29 cellular contexts compared by ENCODE assay signal in genomic region chr2:231047922-231048544, GRCh38. TPM values are rescaled to one million over a fixed set of nuclear protein-coding genes. Genes with fewer than 3 reads are reported as not detected.
DNase-seq lines count a peak whose midpoint lies in the region; ATAC-seq and TF ChIP-seq lines count a peak whose summit lies in the region.
"Had no signal": no experiment of that assay in that cellular context is flagged by ENCODE, and none has a peak within 500 bp of the region (broad histone marks: within the 10 kb centered on the region; RNA-seq: fewer than 3 reads in every experiment).

No MANE protein-coding gene starts in this region.

- H3K27me3 ChIP-seq in liver (ENCODE audit: control insufficient read depth in 4 of 4, insufficient read depth in 4 of 4, low read length in 3 of 4) (no peaks in the 10 kb centered on the region), stomach (peaks cover 0 to 7% (median 0%) of the 10 kb centered on the region in 3 donors), endodermal cell (ENCODE audit: control insufficient read depth, insufficient read depth, low read length, poor library complexity, severe bottlenecking) (peaks cover 18% of the 10 kb centered on the region)

- H3K27ac Mint-ChIP-seq in endodermal cell, result no peak overlapping the region

- H3K4me3 ChIP-seq in liver (ENCODE audit: low read depth in 1 of 3, low read length in 3 of 3) (no peak overlapping the region), stomach (no peak overlapping the region), endodermal cell (ENCODE audit: low read length) (no peak overlapping the region)
- H3K4me3 ChIP-seq: GM23248, K562, PC-9 had no signal

- H3K36me3 ChIP-seq in liver (ENCODE audit: control insufficient read depth in 4 of 4, insufficient read depth in 3 of 4, low read depth in 1 of 4, low read length in 3 of 4) (peaks cover 1 to 14% (median 7%) of the 10 kb centered on the region in 4 donors), stomach (peaks cover 0 to 5% (median 2%) of the 10 kb centered on the region in 4 donors), endodermal cell (ENCODE audit: control insufficient read depth, insufficient read depth, low read length) (no peaks in the 10 kb centered on the region)

- H3K4me1 Mint-ChIP-seq in endodermal cell, result peaks cover 12% of the 10 kb centered on the region

- WGBS in liver, result 36% methylated on average over 9 of the region's 9 CpGs
- 46 to 63% (median 61%) methylated on average over 9 of the region's 9 CpGs for WGBS in stomach, 5 donors
- 91 to 92% methylated on average over 7 to 9 of the region's 9 CpGs for WGBS in endodermal cell (ENCODE audit: insufficient coverage in 1 of 2, insufficient read length in 1 of 2), 2 experiments

- intact Hi-C loops in stomach (cut with DNase I; ENCODE audit: low total_unique reads) (no loop called here), Right ventricle myocardium superior (cut with DNase I) (no loop called here)

- H3K9me3 ChIP-seq in liver (ENCODE audit: control insufficient read depth in 4 of 4, low read length in 3 of 4) (no peaks in the 10 kb centered on the region), stomach (no peaks in the 10 kb centered on the region), endodermal cell (ENCODE audit: control insufficient read depth, low read length) (no peaks in the 10 kb centered on the region)

- TF ChIP-seq POLR2A in stomach (IDR thresholded peaks at IDR 0.05), result no peak

- no peaks in the 10 kb centered on the region for H3K36me3 Mint-ChIP-seq in endodermal cell (ENCODE audit: low read depth)

- no peak for TF ChIP-seq CTCF in 22Rv1 (IDR thresholded peaks at IDR 0.05)
- no peak for TF ChIP-seq CTCF in liver (IDR thresholded peaks at IDR 0.05; ENCODE audit: low read depth, low read length, missing input control)
- no peak for TF ChIP-seq CTCF in stomach (IDR thresholded peaks at IDR 0.05)
- TF ChIP-seq CTCF in endodermal cell (conservative IDR thresholded peaks at IDR 0.05), result no peak

- no peak for ATAC-seq in Right ventricle myocardium superior (ENCODE audit: poor library complexity)
- ATAC-seq in GM21786 (IDR thresholded peaks at IDR 0.05; ENCODE audit: unreplicated experiment), result no peak
- ATAC-seq: K562 had no signal

- H3K9ac ChIP-seq in liver (ENCODE audit: low read depth in 1 of 2, low read length in 2 of 2) (no peak overlapping the region), endodermal cell (ENCODE audit: extremely low read depth, low read length, poor library complexity, severe bottlenecking) (no peak overlapping the region)
- H3K9ac ChIP-seq: GM23248 had no signal

- no peak overlapping the region for H3K4me3 Mint-ChIP-seq in endodermal cell

- peaks cover 22 to 70% (median 65%) of the 10 kb centered on the region in 4 donors for H3K4me1 ChIP-seq in liver (ENCODE audit: control insufficient read depth in 4 of 4, insufficient read depth in 4 of 4, low read length in 3 of 4)
- H3K4me1 ChIP-seq in stomach, result peaks cover 39 to 57% (median 57%) of the 10 kb centered on the region in 4 donors
- H3K4me1 ChIP-seq in endodermal cell (ENCODE audit: control insufficient read depth, insufficient read depth, low read length), result peaks cover 13% of the 10 kb centered on the region

- no peaks in the 10 kb centered on the region for H3K9me3 Mint-ChIP-seq in endodermal cell

- peaks cover 34% of the 10 kb centered on the region for H3K27me3 Mint-ChIP-seq in endodermal cell (ENCODE audit: insufficient read depth)

- no peak for TF ChIP-seq EP300 in stomach (IDR thresholded peaks at IDR 0.05)

- peak overlapping the region; percentile 99 for H3K27ac ChIP-seq in 22Rv1
- H3K27ac ChIP-seq in cingulate gyrus (ENCODE audit: low read depth, low read length), result peak overlapping the region; percentile 98
- peak overlapping the region; percentile 29 to 61 for H3K27ac ChIP-seq in liver (ENCODE audit: low read depth in 1 of 2, low read length in 2 of 2)
- peak overlapping the region in 4 of 5 donors; percentile 13 to 79 (median 56) for H3K27ac ChIP-seq in stomach
- H3K27ac ChIP-seq in endodermal cell (ENCODE audit: low read depth, low read length), result no peak overlapping the region
- H3K27ac ChIP-seq: GM23248, PC-9 had no signal

- no peak for TF ChIP-seq RAD21 in liver (IDR thresholded peaks at IDR 0.05)

- DNase-seq in stomach (no peak), iPS-NIHi7 (ENCODE audit: extremely low spot score) (no peak), endodermal cell (no peak), Right ventricle myocardium superior (no peak)
- DNase-seq: DMS53, GM23248, H7, Kasumi-1, NCI-H1092 treated with DMSO at 0.1 percent for 48 hours, NCI-H1436, NCI-H187, NCI-H2171 treated with DMSO at 0.1 percent for 48 hours, NCI-H524 treated with DMSO at 0.1 percent for 48 hours, NCI-H774, PC-9, RPMI8226, SHP77 had no signal

TF ChIP-seq in liver, 16 proteins besides CTCF, POLR2A, EP300 and RAD21:
- TF ChIP-seq ZBTB33 (IDR thresholded peaks at IDR 0.05), result no peak
- TF ChIP-seq HNF4G (IDR thresholded peaks at IDR 0.05), result no peak
- TF ChIP-seq SP1 (IDR thresholded peaks at IDR 0.05), result no peak
- TF ChIP-seq NR2F2 (IDR thresholded peaks at IDR 0.05), result no peak
- TF ChIP-seq ATF3 (IDR thresholded peaks at IDR 0.05), result no peak
- no peak for TF ChIP-seq MAX (IDR thresholded peaks at IDR 0.05)
- TF ChIP-seq YY1 (IDR thresholded peaks at IDR 0.05), result no peak
- no peak for TF ChIP-seq JUND (IDR thresholded peaks at IDR 0.05)
- TF ChIP-seq HNF4A (conservative IDR thresholded peaks at IDR 0.05), result no peak

RNA-seq across cellular contexts. Expression of gene PSMD1, which starts 8.6 kb away (rescaled TPM):
- total RNA-seq in liver (10 to 100 TPM; 64.9 to 83.3 TPM), stomach (10 to 100 TPM; 34.6 to 96.4 (median 43.8) TPM), endodermal cell (100 to 1,000 TPM; 148 to 158 TPM), Right ventricle myocardium superior (81.0 TPM)
- polyA plus RNA-seq in liver (10 to 100 TPM; 31.7 to 71.3 TPM), stomach (10 to 100 TPM; 31.9 to 50.7 (median 47.4) TPM)
- polyA plus RNA-seq in endodermal cell (2013, experiment 1 of 2), result 102 TPM
- polyA plus RNA-seq in endodermal cell (2013, experiment 2 of 2), result 99.3 TPM

RNA-seq across cellular contexts. Expression of gene C2orf72, which starts 10.7 kb away (rescaled TPM):
- total RNA-seq in liver, result 100 to 1,000 TPM in 1 of 2 donors, 10 to 100 TPM in 1; 74.8 to 141 TPM
- 10 to 100 TPM; 33.2 to 94.9 TPM for polyA plus RNA-seq in liver
- 10 to 100 TPM in 1 of 5 donors, 1 to 10 TPM in 3, not detected in 1; 4.0 to 41.4 (median 7.2) TPM for total RNA-seq in stomach
- 1 to 10 TPM; 3.3 to 7.6 (median 7.3) TPM for polyA plus RNA-seq in stomach
- 1 to 10 TPM; 1.8 to 3.9 TPM for total RNA-seq in endodermal cell
- 2.0 TPM for polyA plus RNA-seq in endodermal cell (2013, experiment 1 of 2)
- 1.9 TPM for polyA plus RNA-seq in endodermal cell (2013, experiment 2 of 2)
- total RNA-seq in Right ventricle myocardium superior, result 0.05 TPM
- total RNA-seq: PC-9 had no signal
- polyA plus RNA-seq: GM23248 had no signal

RNA-seq across cellular contexts. Expression of gene SPATA3, which starts 52.1 kb away (rescaled TPM):
- total RNA-seq in liver, result not detected
- polyA plus RNA-seq in liver, result not detected
- not detected for total RNA-seq in stomach
- not detected for polyA plus RNA-seq in stomach
- not detected for total RNA-seq in endodermal cell
- not detected for polyA plus RNA-seq in endodermal cell (2013, experiment 1 of 2)
- not detected for polyA plus RNA-seq in endodermal cell (2013, experiment 2 of 2)
- total RNA-seq in Right ventricle myocardium superior, result not detected
- total RNA-seq: A172, Daoy, G401, GM23248, H7, HT1080, K562, M059J, PC-9, SK-MEL-5 had no signal
- polyA plus RNA-seq: BJ, GM23248, K562 had no signal
